Comparison of ENCODE assay signal across 16 cellular contexts in the genomic region with DNA sequence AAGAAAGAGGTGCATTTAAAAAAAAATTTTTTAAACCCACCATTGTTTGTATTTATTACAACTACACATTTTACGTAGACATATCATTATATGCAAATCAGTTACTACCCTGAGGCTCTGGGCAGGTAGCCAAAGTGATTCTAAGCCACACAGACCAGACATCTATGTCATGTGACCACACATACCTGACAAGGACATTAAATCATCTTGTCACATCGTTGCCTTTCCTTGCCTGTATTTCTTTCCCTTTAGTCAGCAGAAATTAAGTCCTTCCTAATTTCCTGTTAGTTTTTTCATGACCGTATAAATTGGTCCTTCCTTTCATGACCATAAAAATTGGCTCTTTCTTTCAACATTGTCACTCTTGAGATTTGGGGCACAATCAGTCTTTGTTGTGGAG.
"Had no signal": no experiment of that assay in that cellular context is flagged by ENCODE, and none has a peak within 500 bp of the region (broad histone marks: within the 10 kb centered on the region; RNA-seq: fewer than 3 reads in every experiment).

No MANE protein-coding gene starts in this region.

- DNase-seq: activated CD4-positive, alpha-beta T cell treated with anti-CD3 and anti-CD28 coated beads, Interleukin-2, amount 50 U/mL, for 4 hours; activated CD4-positive, CD25-positive, alpha-beta regulatory T cell treated with anti-CD3 and anti-CD28 coated beads, Interleukin-2, amount 50 U/mL, for 72 hours; activated effector memory CD4-positive, alpha-beta T cell treated with anti-CD3 and anti-CD28 coated beads, Interleukin-2, amount 50 U/mL, for 16 hours; activated T-cell treated with anti-CD3 and anti-CD28 coated beads, Interleukin-2, amount 50 U/mL, for 4 hours; amniotic stem cell; body of pancreas; central memory CD4-positive, alpha-beta T cell; effector CD8-positive, alpha-beta T cell; foreskin melanocyte; heart left ventricle; naive B cell; posterior cingulate gyrus; small intestine; thyroid gland; uterus had no signal

- H3K4me1 Mint-ChIP-seq: naive B cell had no signal

- H3K4me3 Mint-ChIP-seq: activated T-cell treated with anti-CD3 and anti-CD28 coated beads, Interleukin-2, amount 50 U/mL, for 4 hours; naive B cell had no signal

- H3K9me3 Mint-ChIP-seq: activated T-cell treated with anti-CD3 and anti-CD28 coated beads, Interleukin-2, amount 50 U/mL, for 4 hours had no signal

- H3K36me3 Mint-ChIP-seq: naive B cell had no signal

- H3K27ac Mint-ChIP-seq: activated naive CD4-positive, alpha-beta T cell treated with anti-CD3 and anti-CD28 coated beads, Interleukin-2, amount 50 U/mL, for 72 hours; naive B cell had no signal

- H3K27me3 Mint-ChIP-seq: naive B cell had no signal
